In genomic region chr11:111659201-111659600, GRCh38 we compare ENCODE assay signal across 1 cellular context.
TF ChIP-seq lines count a peak whose summit lies in the region.

No MANE protein-coding gene starts in this region.

TF ChIP-seq in HepG2, 621 proteins besides CTCF, POLR2A, EP300 and RAD21:
- TF ChIP-seq ZBTB40 (IDR thresholded peaks at IDR 0.05) (no peak), ZBTB40 (CRISPR knock-in tag; IDR thresholded peaks at IDR 0.05) (no peak), MTF2 (CRISPR knock-in tag; IDR thresholded peaks at IDR 0.05; ENCODE audit: borderline replicate concordance) (no peak), ZMAT3 (CRISPR knock-in tag; conservative IDR thresholded peaks at IDR 0.05) (no peak), PHF8 (CRISPR knock-in tag; IDR thresholded peaks at IDR 0.05) (no peak)
